8 cellular contexts compared by ENCODE assay signal in genomic region chr17:79810138-79811027, GRCh38. TPM values are rescaled to one million over a fixed set of nuclear protein-coding genes. Genes with fewer than 3 reads are reported as not detected.
DNase-seq lines count a peak whose midpoint lies in the region; ATAC-seq, FAIRE-seq and TF ChIP-seq lines count a peak whose summit lies in the region.

No MANE protein-coding gene starts in this region.

- POLR2A ChIA-PET in RWPE1 (lab: Yijun Ruan, JAX; ENCODE audit: low non-redundant PET), result no interaction called here

- no peaks in the 10 kb centered on the region for H4K20me1 ChIP-seq in MM.1S (ENCODE audit: insufficient read depth, low read length)

- H3K79me2 ChIP-seq in MM.1S (ENCODE audit: low read length) (no peaks in the 10 kb centered on the region), parathyroid adenoma (no peaks in the 10 kb centered on the region)

- no peaks in the 10 kb centered on the region for H3K9me3 Mint-ChIP-seq in activated T-helper 17 cell treated with anti-CD3 and anti-CD28 coated beads, Interleukin-2, amount 50 U/mL, for 72 hours

- H3K4me2 ChIP-seq in MM.1S (ENCODE audit: low read depth, low read length) (no peak overlapping the region), parathyroid adenoma (ENCODE audit: low read length) (peak overlapping the region; percentile 92)

- H3K27me3 Mint-ChIP-seq in activated T-helper 17 cell treated with anti-CD3 and anti-CD28 coated beads, Interleukin-2, amount 50 U/mL, for 72 hours, result peaks cover 49% of the 10 kb centered on the region

- no peak overlapping the region for H2AFZ ChIP-seq in MM.1S (ENCODE audit: low read length)
- no peak overlapping the region for H2AFZ ChIP-seq in parathyroid adenoma

- FAIRE-seq in frontal cortex (lab: Jason Lieb, UNC), result no peak

- peak; percentile 88 for DNase-seq in DMS53 treated with DMSO at 0.1 percent for 48 hours (lab: John Stamatoyannopoulos, UW; ENCODE audit: unreplicated experiment)
- DNase-seq in H7, result peak; percentile 98
- DNase-seq in MM.1S, result peak; percentile 56
- peak; percentile 87 for DNase-seq in RWPE1 (ENCODE audit: low spot score)
- peak; percentile 92 to 97 for DNase-seq in frontal cortex (ENCODE audit: low spot score in 2 of 2)
- peak; percentile 67 for DNase-seq in ureter (ENCODE audit: low spot score)

- no peak overlapping the region for H3K9ac ChIP-seq in MM.1S (ENCODE audit: low read length)
- no peak overlapping the region for H3K9ac ChIP-seq in parathyroid adenoma

- H3K27ac ChIP-seq in MM.1S (ENCODE audit: low read length), result no peak overlapping the region
- no peak overlapping the region for H3K27ac ChIP-seq in RWPE1
- no peak overlapping the region for H3K27ac ChIP-seq in parathyroid adenoma

- H3K36me3 Mint-ChIP-seq in activated T-helper 17 cell treated with anti-CD3 and anti-CD28 coated beads, Interleukin-2, amount 50 U/mL, for 72 hours (ENCODE audit: low read depth), result peaks cover 6% of the 10 kb centered on the region

- CTCF ChIA-PET in RWPE1 (lab: Yijun Ruan, JAX), result interaction anchor here (0.6 to 2.1 kb wide), 16 partner anchors 9 to 198 kb away, joined by 3 to 14 read pairs (median 3); partner anchors contain the start of genes CBX2 and CBX4

- ATAC-seq in activated T-helper 17 cell treated with anti-CD3 and anti-CD28 coated beads, Interleukin-2, amount 50 U/mL, for 72 hours (replicated peaks), result peak; percentile 96

- peak overlapping the region; percentile 26; the same call in 1 of the 2 replicates for H3K4me3 ChIP-seq in H7 (ENCODE audit: insufficient read depth, low read depth, low read length)
- no peak overlapping the region for H3K4me3 ChIP-seq in MM.1S (ENCODE audit: low read length)
- peak overlapping the region; percentile 51 for H3K4me3 ChIP-seq in parathyroid adenoma (ENCODE audit: low read depth, low read length)

- H3K36me3 ChIP-seq in H7 (replicated peaks; ENCODE audit: control insufficient read depth, insufficient read depth, low read length), result no peaks in the 10 kb centered on the region
- no peaks in the 10 kb centered on the region for H3K36me3 ChIP-seq in MM.1S (replicated peaks; ENCODE audit: insufficient read depth, low read length)
- no peaks in the 10 kb centered on the region for H3K36me3 ChIP-seq in parathyroid adenoma (ENCODE audit: control insufficient read depth, insufficient read depth, low read length)

- no peaks in the 10 kb centered on the region for H3K9me2 ChIP-seq in MM.1S (replicated peaks; ENCODE audit: insufficient read depth, low read length)

- H3K9me3 ChIP-seq in MM.1S (replicated peaks; ENCODE audit: insufficient read depth, low read length) (no peaks in the 10 kb centered on the region), parathyroid adenoma (ENCODE audit: control insufficient read depth, low read length) (no peaks in the 10 kb centered on the region)

- no peak overlapping the region for H3K27ac Mint-ChIP-seq in activated T-helper 17 cell treated with anti-CD3 and anti-CD28 coated beads, Interleukin-2, amount 50 U/mL, for 72 hours

- TF ChIP-seq CTCF in MM.1S (IDR thresholded peaks at IDR 0.05; ENCODE audit: low read length), result no peak
- no peak for TF ChIP-seq CTCF in RWPE1 (conservative IDR thresholded peaks at IDR 0.05; ENCODE audit: low read depth)
- no peak for TF ChIP-seq CTCF in parathyroid adenoma (IDR thresholded peaks at IDR 0.05)

- no peaks in the 10 kb centered on the region for H3F3A ChIP-seq in MM.1S (ENCODE audit: insufficient read depth, low read length)

- H3K4me1 ChIP-seq in MM.1S (ENCODE audit: low read length), result no peaks in the 10 kb centered on the region
- H3K4me1 ChIP-seq in parathyroid adenoma, result peaks cover 20% of the 10 kb centered on the region

- peak overlapping the region; percentile 33 for H3K4me3 Mint-ChIP-seq in activated T-helper 17 cell treated with anti-CD3 and anti-CD28 coated beads, Interleukin-2, amount 50 U/mL, for 72 hours

- H3K27me3 ChIP-seq in H7 (ENCODE audit: control insufficient read depth, insufficient read depth, low read length) (peaks cover 94% of the 10 kb centered on the region), MM.1S (replicated peaks; ENCODE audit: insufficient read depth, low read length) (peaks cover 78% of the 10 kb centered on the region), parathyroid adenoma (ENCODE audit: control insufficient read depth, insufficient read depth, low read length) (peaks cover 6% of the 10 kb centered on the region)

- peaks cover 13% of the 10 kb centered on the region for H3K4me1 Mint-ChIP-seq in activated T-helper 17 cell treated with anti-CD3 and anti-CD28 coated beads, Interleukin-2, amount 50 U/mL, for 72 hours

RNA-seq across cellular contexts. Expression of gene CBX8, which starts 13.5 kb away (rescaled TPM):
- 1.4 and 1.9 TPM in 2 replicates for total RNA-seq in H7 (2014; rRNA removed; shearing (Covaris generic))
- total RNA-seq in activated T-helper 17 cell treated with anti-CD3 and anti-CD28 coated beads, Interleukin-2, amount 50 U/mL, for 72 hours, result 1 to 10 TPM; 1.6 to 5.5 TPM
- total RNA-seq in frontal cortex (7.7 TPM), ureter (6.5 TPM)

RNA-seq across cellular contexts. Expression of gene CBX4, which starts 28.9 kb away (rescaled TPM):
- total RNA-seq in H7 (2014; rRNA removed; shearing (Covaris generic)), result 6.4 and 6.6 TPM in 2 replicates
- total RNA-seq in activated T-helper 17 cell treated with anti-CD3 and anti-CD28 coated beads, Interleukin-2, amount 50 U/mL, for 72 hours, result 1 to 10 TPM; 8.7 to 9.1 TPM
- total RNA-seq in frontal cortex, result 18.3 TPM
- total RNA-seq in ureter, result 36.7 TPM

RNA-seq across cellular contexts. Expression of gene CBX2, which starts 32.4 kb away (rescaled TPM):
- total RNA-seq in H7 (2014; rRNA removed; shearing (Covaris generic)), result 89.1 and 97.4 TPM in 2 replicates
- total RNA-seq in activated T-helper 17 cell treated with anti-CD3 and anti-CD28 coated beads, Interleukin-2, amount 50 U/mL, for 72 hours, result 1 to 10 TPM in 1 of 2 donors, under 1 TPM in 1; 0.50 to 1.6 TPM
- total RNA-seq in frontal cortex, result 6.1 TPM
- 3.8 TPM for total RNA-seq in ureter

Comparison
In these comparisons a context has a peak if more than half of its experiments do, and no peak if none do; other contexts are left out.
1. RNA of gene CBX2, which starts 32.4 kb away (total RNA-seq): 89.1 to 97.4 TPM in H7; 6.1 TPM in frontal cortex (single experiment), 3.8 TPM in ureter (single experiment) and 0.50 to 1.6 TPM in activated T-helper 17 cell treated with anti-CD3 and anti-CD28 coated beads, Interleukin-2, amount 50 U/mL, for 72 hours; every median in the first group is over 10 times any median in the second.
2. Peak in every context shown above with its lines, with median percentiles within 50 percentile points of each other: DNase-seq.